In genomic region chr12:57388425-57388824, GRCh38 we compare ENCODE assay signal across 25 cellular contexts. TPM values are rescaled to one million over a fixed set of nuclear protein-coding genes. Genes with fewer than 3 reads are reported as not detected.
DNase-seq lines count a peak whose midpoint lies in the region; ATAC-seq and TF ChIP-seq lines count a peak whose summit lies in the region.
"Had no signal": no experiment of that assay in that cellular context is flagged by ENCODE, and none has a peak within 500 bp of the region (broad histone marks: within the 10 kb centered on the region; RNA-seq: fewer than 3 reads in every experiment).

No MANE protein-coding gene starts in this region.

- TSS peak; percentile 31 for BruUV-seq in Panc1 (replicated peaks; lab: Mats Ljungman, UMichigan)

- POLR2A ChIA-PET in Panc1 (lab: Charles Lee) = no interaction called here

- no peak for ATAC-seq in Panc1
- ATAC-seq in HG02970 (IDR thresholded peaks at IDR 0.05; ENCODE audit: low FRiP score, unreplicated experiment) = no peak

- H4K20me1 ChIP-seq in smooth muscle cell (ENCODE audit: low read depth) = no peaks in the 10 kb centered on the region

- intact Hi-C loops in cardiac septum (cut with DNase I) = no loop called here
- intact Hi-C loops in Panc1 (cut with micrococcal nuclease; ENCODE audit: unreplicated experiment) = no loop called here

- H3K4me3 ChIP-seq in cardiac muscle cell (no peak overlapping the region), Panc1 (ENCODE audit: low read depth in 2 of 2, low read length in 2 of 2) (no peak overlapping the region), smooth muscle cell (no peak overlapping the region)
- H3K4me3 ChIP-seq: neural progenitor cell, sigmoid colon, thoracic aorta, uterus had no signal

- no peak overlapping the region for H2AFZ ChIP-seq in smooth muscle cell (ENCODE audit: low read depth)
- H2AFZ ChIP-seq: neural progenitor cell had no signal

- no peak for DNase-seq in cardiac muscle cell (ENCODE audit: low read depth in 1 of 2, low spot score in 1 of 2)
- DNase-seq in cardiac septum (ENCODE audit: low spot score) = no peak
- DNase-seq in Panc1 (ENCODE audit: low read depth, low spot score) = no peak
- no peak for DNase-seq in epithelial cell of prostate (ENCODE audit: low read depth, low spot score)
- no peak for DNase-seq in smooth muscle cell (lab: John Stamatoyannopoulos, UW; ENCODE audit: unreplicated experiment)
- DNase-seq in OCI-M1 (lab: John Stamatoyannopoulos, UW) = no peak
- no peak for DNase-seq in NK-92 treated with Interleukin-12 subunit alpha and Interleukin-12 subunit beta, amount 100 ng/mL, for 24 hours (lab: John Stamatoyannopoulos, UW)
- DNase-seq: activated CD4-positive, alpha-beta T cell treated with anti-CD3 and anti-CD28 coated beads, Interleukin-2, amount 10 ng/mL, durations not matched to agents 24 days and 14 days; activated T-cell treated with anti-CD3 and anti-CD28 coated beads, Interleukin-2, amount 50 U/mL, for 1 hour; DMS153; H9; NCI-H1105 treated with DMSO at 0.1 percent for 48 hours; NCI-H2029; sigmoid colon; stimulated activated CD4-positive, alpha-beta T cell treated with anti-CD3 and anti-CD28 coated beads, Interleukin-15, amount 100 ng/mL, for 24 hours; stimulated activated naive CD4-positive, alpha-beta T cell; uterus had no signal

- H3K9me3 ChIP-seq in cardiac muscle cell (ENCODE audit: low read depth) = no peaks in the 10 kb centered on the region
- no peaks in the 10 kb centered on the region for H3K9me3 ChIP-seq in Panc1 (ENCODE audit: control insufficient read depth, insufficient read depth, low read depth, low read length)
- no peaks in the 10 kb centered on the region for H3K9me3 ChIP-seq in smooth muscle cell (replicated peaks; ENCODE audit: low read depth)
- H3K9me3 ChIP-seq: sigmoid colon, thoracic aorta, uterus had no signal

- H3F3A ChIP-seq in smooth muscle cell (ENCODE audit: low read depth) = no peaks in the 10 kb centered on the region

- H3K27me3 ChIP-seq in cardiac muscle cell = no peaks in the 10 kb centered on the region
- no peaks in the 10 kb centered on the region for H3K27me3 ChIP-seq in Panc1 (ENCODE audit: control insufficient read depth, insufficient read depth, low read length)
- no peaks in the 10 kb centered on the region for H3K27me3 ChIP-seq in smooth muscle cell (ENCODE audit: low read depth)
- H3K27me3 ChIP-seq: foreskin keratinocyte, neural progenitor cell, sigmoid colon, uterus had no signal

- H3K36me3 ChIP-seq in cardiac muscle cell (no peaks in the 10 kb centered on the region), Panc1 (ENCODE audit: control insufficient read depth, insufficient read depth, low read length) (no peaks in the 10 kb centered on the region), smooth muscle cell (ENCODE audit: low read depth) (no peaks in the 10 kb centered on the region)
- H3K36me3 ChIP-seq: neural progenitor cell, thoracic aorta, uterus had no signal

- peaks cover 17% of the 10 kb centered on the region for H3K4me1 ChIP-seq in cardiac muscle cell (ENCODE audit: low read depth)
- H3K4me1 ChIP-seq in Panc1 (ENCODE audit: control insufficient read depth, insufficient read depth, low read length) = peaks cover 13% of the 10 kb centered on the region; the same call in 1 of the 2 replicates
- peaks cover 13% of the 10 kb centered on the region for H3K4me1 ChIP-seq in smooth muscle cell (ENCODE audit: low read depth)
- H3K4me1 ChIP-seq: neural progenitor cell, uterus had no signal

- in situ Hi-C loops in Panc1 (cut with HindIII; ENCODE audit: low pct_unique_long_range_greater_than_20kb, low sequenced_read_pairs) = no loop called here

- no peak overlapping the region for H3K9ac ChIP-seq in smooth muscle cell (ENCODE audit: low read depth)
- H3K9ac ChIP-seq: neural progenitor cell had no signal

- H3K4me2 ChIP-seq in smooth muscle cell = peak overlapping the region; percentile 69
- H3K4me2 ChIP-seq: neural progenitor cell had no signal

- H3K79me2 ChIP-seq in smooth muscle cell (ENCODE audit: low read depth) = peaks cover 5% of the 10 kb centered on the region

- H3K27ac ChIP-seq in cardiac muscle cell = peak overlapping the region; percentile 28
- no peak overlapping the region; the same call in 1 of the 2 replicates for H3K27ac ChIP-seq in Panc1 (ENCODE audit: low read length)
- peak overlapping the region; percentile 81 for H3K27ac ChIP-seq in epithelial cell of prostate
- peak overlapping the region; percentile 66 for H3K27ac ChIP-seq in smooth muscle cell (ENCODE audit: low read depth)
- H3K27ac ChIP-seq: neural progenitor cell, RWPE1, sigmoid colon, thoracic aorta, uterus, VCaP had no signal

- CTCF ChIA-PET in Panc1 (lab: Charles Lee) = no interaction called here

- TF ChIP-seq CTCF in cardiac muscle cell (IDR thresholded peaks at IDR 0.05; ENCODE audit: low read depth, low read length) (no peak), Panc1 (IDR thresholded peaks at IDR 0.05) (no peak), smooth muscle cell (IDR thresholded peaks at IDR 0.05; ENCODE audit: borderline replicate concordance, insufficient read depth, poor library complexity, severe bottlenecking) (no peak)

- 97% methylated on average over 5 of the region's 5 CpGs for WGBS in smooth muscle cell (ENCODE audit: low lambda C conversion rate)

RNA-seq across cellular contexts. Expression of gene R3HDM2, which starts 42.4 kb away (rescaled TPM):
- total RNA-seq in cardiac muscle cell (27.4 and 59.9 TPM in 2 replicates), cardiac septum (77.7 TPM), Panc1 (2021; ENCODE audit: unreplicated experiment) (56.5 TPM), smooth muscle cell (10.4 and 16.0 TPM in 2 replicates)
- polyA plus RNA-seq in cardiac muscle cell (23.3 and 41.8 TPM in 2 replicates), smooth muscle cell (12.2 and 17.2 TPM in 2 replicates)
- 54.2 TPM for polyA plus RNA-seq in Panc1 (2012; ENCODE audit: insufficient read length)

RNA-seq across cellular contexts. Expression of gene INHBC, which starts 46.2 kb away (rescaled TPM):
- total RNA-seq in cardiac muscle cell = 0.21 TPM in 1 of 2 replicates, not detected in the other
- 0.11 TPM in 1 of 2 replicates, not detected in the other for polyA plus RNA-seq in cardiac muscle cell
- not detected for total RNA-seq in cardiac septum
- not detected for total RNA-seq in Panc1 (2021; ENCODE audit: unreplicated experiment)
- polyA plus RNA-seq in Panc1 (2012; ENCODE audit: insufficient read length) = not detected
- total RNA-seq in smooth muscle cell = not detected in 2 replicates
- 0.42 TPM in 1 of 2 replicates, not detected in the other for polyA plus RNA-seq in smooth muscle cell
- total RNA-seq: activated CD4-positive, alpha-beta T cell treated with anti-CD3 and anti-CD28 coated beads, Interleukin-2, amount 10 ng/mL, durations not matched to agents 24 days and 14 days; activated CD8-positive, alpha-beta memory T cell treated with anti-CD3 and anti-CD28 coated beads for 36 hours; foreskin keratinocyte; H9; M059J; sigmoid colon; thoracic aorta; uterus had no signal
- polyA plus RNA-seq: foreskin keratinocyte, sigmoid colon had no signal
